In the genomic region with DNA sequence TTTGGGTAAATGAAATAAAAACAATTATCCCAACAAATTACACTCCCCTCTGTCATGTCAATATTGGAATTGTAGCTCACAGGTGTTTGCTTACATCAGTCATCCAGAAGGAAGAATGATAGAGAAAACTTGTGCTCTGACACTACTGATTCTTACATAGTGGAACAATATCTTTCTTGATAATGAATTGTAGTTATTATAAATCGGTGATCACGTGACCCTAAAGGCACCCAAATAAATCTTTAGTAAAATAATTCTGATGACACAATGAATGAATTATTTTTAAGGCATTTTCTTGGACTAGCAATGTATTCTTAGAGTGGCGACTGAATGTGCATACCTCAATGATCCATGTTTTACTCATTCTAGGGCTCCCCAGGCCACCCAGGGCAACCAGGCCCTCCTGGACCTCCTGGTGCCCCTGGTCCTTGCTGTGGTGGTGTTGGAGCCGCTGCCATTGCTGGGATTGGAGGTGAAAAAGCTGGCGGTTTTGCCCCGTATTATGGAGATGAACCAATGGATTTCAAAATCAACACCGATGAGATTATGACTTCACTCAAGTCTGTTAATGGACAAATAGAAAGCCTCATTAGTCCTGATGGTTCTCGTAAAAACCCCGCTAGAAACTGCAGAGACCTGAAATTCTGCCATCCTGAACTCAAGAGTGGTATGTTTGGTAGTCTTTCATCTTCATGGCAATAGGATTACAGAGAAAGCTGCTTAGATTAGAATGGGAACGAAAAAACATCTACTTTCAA, we compare ENCODE assay signal across 17 cellular contexts. TPM values are rescaled to one million over a fixed set of nuclear protein-coding genes. Genes with fewer than 3 reads are reported as not detected.
A peak's percentile ranks its signal among the peaks of the same experiment; 100 is the strongest.
DNase-seq lines count a peak whose midpoint lies in the region; ATAC-seq and TF ChIP-seq lines count a peak whose summit lies in the region.
"Had no signal": no experiment of that assay in that cellular context is flagged by ENCODE, and none has a peak within 500 bp of the region (broad histone marks: within the 10 kb centered on the region; RNA-seq: fewer than 3 reads in every experiment).

No MANE protein-coding gene starts in this region.

- no peaks in the 10 kb centered on the region for H3K79me2 ChIP-seq in osteoblast (ENCODE audit: insufficient read depth, low read length)

- H3K27me3 ChIP-seq in osteoblast (ENCODE audit: insufficient read depth, low read length), result no peaks in the 10 kb centered on the region
- H3K27me3 ChIP-seq: SJSA1 had no signal

- no peak overlapping the region for H3K4me3 ChIP-seq in fibroblast of villous mesenchyme (ENCODE audit: low read depth, low read length)
- H3K4me3 ChIP-seq in osteoblast (ENCODE audit: insufficient read depth, low read length), result no peak overlapping the region
- H3K4me3 ChIP-seq: SJSA1 had no signal

- POLR2A ChIA-PET in RWPE1 (lab: Yijun Ruan, JAX; ENCODE audit: low non-redundant PET), result no interaction called here

- TF ChIP-seq CTCF in fibroblast of villous mesenchyme (IDR thresholded peaks at IDR 0.05; ENCODE audit: insufficient read depth, low read depth, low read length) (no peak), osteoblast (IDR thresholded peaks at IDR 0.05; ENCODE audit: extremely low read depth, low read depth, low read length) (no peak), RWPE1 (conservative IDR thresholded peaks at IDR 0.05; ENCODE audit: low read depth) (no peak)

- H4K20me1 ChIP-seq in osteoblast (ENCODE audit: insufficient read depth, low read length), result no peaks in the 10 kb centered on the region

- CTCF ChIA-PET in RWPE1 (lab: Yijun Ruan, JAX), result no interaction called here

- H2AFZ ChIP-seq in osteoblast (ENCODE audit: low read length), result no peak overlapping the region

- peaks cover 85% of the 10 kb centered on the region for H3K36me3 ChIP-seq in osteoblast (ENCODE audit: insufficient read depth, low read length)

- DNase-seq in COR-L47 (lab: John Stamatoyannopoulos, UW) (peak; percentile 17), NCI-H69 (lab: John Stamatoyannopoulos, UW) (peak; percentile 34), fibroblast of villous mesenchyme (ENCODE audit: low read depth) (peak; percentile 48), osteoblast (ENCODE audit: insufficient read length, low spot score, missing footprints) (no peak), NCI-H1694 (lab: John Stamatoyannopoulos, UW) (no peak), RWPE1 (ENCODE audit: low spot score) (no peak)
- no peak for DNase-seq in NK-92 treated with Interleukin-12 subunit alpha and Interleukin-12 subunit beta, amount 100 ng/mL, for 24 hours (lab: John Stamatoyannopoulos, UW)
- DNase-seq: CD8-positive, alpha-beta memory T cell; DMS 273 treated with DMSO at 0.1 percent for 48 hours; NCI-H1092; NCI-H187 treated with DMSO at 0.1 percent for 48 hours; NCI-H2171 had no signal

- no peak for ATAC-seq in HG02970 (IDR thresholded peaks at IDR 0.05; ENCODE audit: low FRiP score, unreplicated experiment)

- H3K4me1 ChIP-seq in osteoblast (ENCODE audit: insufficient read depth, low read length), result no peaks in the 10 kb centered on the region
- H3K4me1 ChIP-seq: SJSA1 had no signal

- H3K9me3 ChIP-seq in osteoblast (ENCODE audit: low read depth, low read length), result no peaks in the 10 kb centered on the region
- H3K9me3 ChIP-seq: SJSA1 had no signal

- H3K4me2 ChIP-seq in osteoblast (ENCODE audit: insufficient read depth, low read length), result no peak overlapping the region
- H3K4me2 ChIP-seq: KMS-11 had no signal

- H3K27ac ChIP-seq in osteoblast (ENCODE audit: low read depth, low read length) (peak overlapping the region; percentile 20), RWPE1 (no peak overlapping the region)
- H3K27ac ChIP-seq: KMS-11, SJSA1 had no signal

RNA-seq across cellular contexts. Expression of a gene that starts 34.6 kb away (rescaled TPM):
- total RNA-seq in fibroblast of villous mesenchyme, result 3,024 and 3,294 TPM in 2 replicates
- total RNA-seq in osteoblast, result 3,160 and 5,672 TPM in 2 replicates
- total RNA-seq: B cell, MCF 10A had no signal

Comparison
In these comparisons a context has a peak if more than half of its experiments do, and no peak if none do; other contexts are left out.
1. DNase-seq: peak in COR-L47 (single experiment), NCI-H69 (single experiment) and fibroblast of villous mesenchyme (single experiment); none in osteoblast (single experiment), NCI-H1694 (single experiment), RWPE1 (single experiment) and NK-92 treated with Interleukin-12 subunit alpha and Interleukin-12 subunit beta, amount 100 ng/mL, for 24 hours (single experiment).